Comparison of ENCODE assay signal across 12 cellular contexts in genomic region chr4:187235456-187236170, GRCh38.
A peak's percentile ranks its signal among the peaks of the same experiment; 100 is the strongest.
DNase-seq lines count a peak whose midpoint lies in the region; ATAC-seq and TF ChIP-seq lines count a peak whose summit lies in the region.
"Had no signal": no experiment of that assay in that cellular context is flagged by ENCODE, and none has a peak within 500 bp of the region (broad histone marks: within the 10 kb centered on the region; RNA-seq: fewer than 3 reads in every experiment).

No MANE protein-coding gene starts in this region.

- peak overlapping the region; percentile 84 for H2BK120ac ChIP-seq in IMR-90 (ENCODE audit: low read depth, low read length)

- BruUV-seq in IMR-90 (replicated peaks; lab: Mats Ljungman, UMichigan), result no TSS peak

- H2AFZ ChIP-seq in IMR-90 (replicated peaks; ENCODE audit: low read length, poor library complexity), result peak overlapping the region; percentile 61

- H4K91ac ChIP-seq in IMR-90 (ENCODE audit: insufficient read depth, low read depth, low read length), result peak overlapping the region; percentile 62

- H3K79me1 ChIP-seq in IMR-90 (ENCODE audit: low read depth in 1 of 2, low read length in 2 of 2), result no peaks in the 10 kb centered on the region

- no peak overlapping the region for H2AK9ac ChIP-seq in IMR-90 (replicated peaks; ENCODE audit: low read depth, low read length, poor library complexity)

- H3K4me1 ChIP-seq in IMR-90 (ENCODE audit: control insufficient read depth, insufficient read depth, low read length), result peaks cover 5% of the 10 kb centered on the region
- H3K4me1 ChIP-seq: adrenal gland had no signal

- H3K27me3 ChIP-seq in IMR-90 (ENCODE audit: control insufficient read depth, insufficient read depth, low read length), result no peaks in the 10 kb centered on the region
- H3K27me3 ChIP-seq: adrenal gland; BLaER1 treated with 17β-estradiol and CSF1 and Interleukin-3, amounts not matched to agents 10 nM and 100 nM had no signal

- H4K8ac ChIP-seq in IMR-90 (ENCODE audit: low read depth in 2 of 2, low read length in 2 of 2), result peak overlapping the region in 1 of 2 experiments; percentile 66; a peak in 1 of 4 replicates

- TF ChIP-seq CTCF in IMR-90 (conservative IDR thresholded peaks at IDR 0.05; ENCODE audit: low read depth, low read length) (no peak), VCaP (conservative IDR thresholded peaks at IDR 0.05) (no peak)

- H3K4me3 ChIP-seq in IMR-90 (ENCODE audit: insufficient read depth, low read depth, low read length), result no peak overlapping the region
- H3K4me3 ChIP-seq: adrenal gland; BLaER1 treated with 17β-estradiol and CSF1 and Interleukin-3, amounts not matched to agents 10 nM and 100 nM had no signal

- peak overlapping the region; percentile 90 for H2AK5ac ChIP-seq in IMR-90 (ENCODE audit: low read depth, low read length)

- DNase-seq in IMR-90 (no peak), inferior parietal cortex (ENCODE audit: extremely low spot score) (peak; percentile 9), renal cortical epithelial cell (ENCODE audit: low read depth) (peak; percentile 74), amniotic stem cell (lab: John Stamatoyannopoulos, UW) (no peak)
- DNase-seq: activated CD4-positive, alpha-beta T cell treated with anti-CD3 and anti-CD28 coated beads, Interleukin-2, amount 50 U/mL, for 4 hours; dermis blood vessel endothelial cell; NK-92 treated with Interleukin-12 subunit alpha and Interleukin-12 subunit beta, amount 100 ng/mL, for 24 hours had no signal

- H3K36me3 ChIP-seq in IMR-90 (ENCODE audit: control insufficient read depth, insufficient read depth, low read length), result no peaks in the 10 kb centered on the region
- H3K36me3 ChIP-seq: adrenal gland; BLaER1 treated with 17β-estradiol and CSF1 and Interleukin-3, amounts not matched to agents 10 nM and 100 nM had no signal

- H4K20me1 ChIP-seq in IMR-90 (ENCODE audit: insufficient read depth, low read length), result no peaks in the 10 kb centered on the region
- H4K20me1 ChIP-seq: BLaER1 treated with 17β-estradiol and CSF1 and Interleukin-3, amounts not matched to agents 10 nM and 100 nM had no signal

- H3K4ac ChIP-seq in IMR-90 (ENCODE audit: low read depth, low read length), result peak overlapping the region; percentile 82

- H4K5ac ChIP-seq in IMR-90 (ENCODE audit: low read depth, low read length), result no peak overlapping the region

- intact Hi-C loops in IMR-90 (cut with micrococcal nuclease), result no loop called here

- H3K56ac ChIP-seq in IMR-90 (ENCODE audit: extremely low read depth, insufficient read depth, low read length), result no peak overlapping the region

- CTCF ChIA-PET in IMR-90 (lab: Yijun Ruan, JAX), result interaction anchor here (0.6 kb wide), 1 partner anchor 13 kb away, joined by 3 read pairs; no protein-coding TSS in a partner anchor

- ATAC-seq in IMR-90 (ENCODE audit: low read depth) (no peak), HG03280 (IDR thresholded peaks at IDR 0.05; ENCODE audit: unreplicated experiment) (no peak), GM19467 (IDR thresholded peaks at IDR 0.05; ENCODE audit: unreplicated experiment) (no peak)

- in situ Hi-C loops in IMR-90 (cut with MboI; ENCODE audit: low sequenced_read_pairs), result no loop called here

- H3K27ac ChIP-seq in IMR-90 (ENCODE audit: insufficient read depth, low read length) (no peak overlapping the region), VCaP (peak overlapping the region; percentile 37)
- H3K27ac ChIP-seq: adrenal gland; BLaER1 treated with 17β-estradiol and CSF1 and Interleukin-3, amounts not matched to agents 10 nM and 100 nM had no signal

- H3K9me1 ChIP-seq in IMR-90 (ENCODE audit: insufficient read depth, low read length), result peaks cover 9% of the 10 kb centered on the region

- no peak overlapping the region; the same call in 1 of the 2 replicates for H3K18ac ChIP-seq in IMR-90 (ENCODE audit: low read depth, low read length)

- H3K4me2 ChIP-seq in IMR-90 (ENCODE audit: low read depth, low read length), result no peak overlapping the region
- H3K4me2 ChIP-seq: BLaER1 treated with 17β-estradiol and CSF1 and Interleukin-3, amounts not matched to agents 10 nM and 100 nM had no signal

- H2BK20ac ChIP-seq in IMR-90 (ENCODE audit: low read depth, low read length), result peak overlapping the region; percentile 78

- H3K23ac ChIP-seq in IMR-90 (ENCODE audit: low read depth, low read length), result peak overlapping the region; percentile 86

- dilution Hi-C loops in IMR-90 (cut with HindIII; ENCODE audit: low sequenced_read_pairs, unreplicated experiment), result no loop called here

- no peak for TF ChIP-seq POLR2A in IMR-90 (IDR thresholded peaks at IDR 0.05; ENCODE audit: low read depth, low read length)

- peak overlapping the region; percentile 85; the same call in 2 of the 3 replicates for H2BK15ac ChIP-seq in IMR-90 (ENCODE audit: low read depth, low read length)

- H3K9ac ChIP-seq in IMR-90 (ENCODE audit: low read depth, low read length), result no peak overlapping the region
- H3K9ac ChIP-seq: BLaER1 treated with 17β-estradiol and CSF1 and Interleukin-3, amounts not matched to agents 10 nM and 100 nM had no signal

- peak overlapping the region; percentile 5 for H2BK5ac ChIP-seq in IMR-90 (ENCODE audit: low read depth, low read length, poor library complexity, severe bottlenecking)

- TF ChIP-seq RAD21 in IMR-90 (IDR thresholded peaks at IDR 0.05; ENCODE audit: low read length), result no peak

- H3K14ac ChIP-seq in IMR-90 (replicated peaks; ENCODE audit: low read depth, low read length), result peak overlapping the region; percentile 89

- 81% methylated on average over 6 of the region's 16 CpGs; no CpG with 5 or more reads in 1 of the 2 experiments for WGBS in IMR-90 (ENCODE audit: extremely low coverage in 2 of 2, insufficient read length in 1 of 2), 2 experiments

- POLR2A ChIA-PET in IMR-90 (lab: Charles Lee; ENCODE audit: unreplicated experiment), result interaction anchor here (0.6 kb wide), 2 partner anchors 11 to 295 kb away, joined by 5 to 8 read pairs; no protein-coding TSS in a partner anchor

- H3K9me3 ChIP-seq in IMR-90 (ENCODE audit: control insufficient read depth, insufficient read depth, low read length), result no peaks in the 10 kb centered on the region
- H3K9me3 ChIP-seq: adrenal gland had no signal

TF ChIP-seq in IMR-90, 13 proteins besides CTCF, POLR2A, EP300 and RAD21:
- TF ChIP-seq BHLHE40 (IDR thresholded peaks at IDR 0.05; ENCODE audit: low read depth, low read length) (no peak), CHD1 (IDR thresholded peaks at IDR 0.05; ENCODE audit: low read depth, low read length) (no peak), MXI1 (IDR thresholded peaks at IDR 0.05; ENCODE audit: borderline replicate concordance, low read depth, low read length) (no peak), USF2 (IDR thresholded peaks at IDR 0.05; ENCODE audit: low read depth, low read length) (no peak), SMC3 (IDR thresholded peaks at IDR 0.05; ENCODE audit: low read depth, low read length) (no peak)

Comparison
In these comparisons a context has a peak if more than half of its experiments do, and no peak if none do; other contexts are left out.
1. DNase-seq: peak in inferior parietal cortex (single experiment) and renal cortical epithelial cell (single experiment); none in IMR-90 (single experiment) and amniotic stem cell (single experiment).